Comparison of ENCODE assay signal across 1 cellular context in the genomic region with DNA sequence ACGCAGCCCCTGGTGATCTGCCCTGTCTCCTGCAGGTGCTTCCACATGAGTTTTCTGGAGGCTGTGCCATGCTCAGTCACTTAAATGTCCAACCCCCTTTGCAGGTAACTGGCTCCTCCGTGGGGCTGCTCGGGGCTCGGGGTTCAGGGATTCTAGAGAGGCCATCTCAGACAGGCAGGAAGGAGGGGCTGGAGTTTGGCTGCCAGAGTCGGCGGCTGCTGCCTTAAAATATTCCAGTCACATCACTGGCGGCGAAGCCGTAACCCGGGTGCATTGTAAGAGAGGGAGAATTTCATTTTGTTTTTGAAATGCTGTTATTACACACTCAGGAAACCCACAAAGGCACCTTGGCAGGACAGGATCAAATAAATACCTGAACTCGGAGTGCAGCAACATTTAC.
TF ChIP-seq lines count a peak whose summit lies in the region.

No MANE protein-coding gene starts in this region.

TF ChIP-seq in GM23338, 12 proteins besides CTCF, POLR2A, EP300 and RAD21 (continued from another document):
- TF ChIP-seq, protein P1, sequence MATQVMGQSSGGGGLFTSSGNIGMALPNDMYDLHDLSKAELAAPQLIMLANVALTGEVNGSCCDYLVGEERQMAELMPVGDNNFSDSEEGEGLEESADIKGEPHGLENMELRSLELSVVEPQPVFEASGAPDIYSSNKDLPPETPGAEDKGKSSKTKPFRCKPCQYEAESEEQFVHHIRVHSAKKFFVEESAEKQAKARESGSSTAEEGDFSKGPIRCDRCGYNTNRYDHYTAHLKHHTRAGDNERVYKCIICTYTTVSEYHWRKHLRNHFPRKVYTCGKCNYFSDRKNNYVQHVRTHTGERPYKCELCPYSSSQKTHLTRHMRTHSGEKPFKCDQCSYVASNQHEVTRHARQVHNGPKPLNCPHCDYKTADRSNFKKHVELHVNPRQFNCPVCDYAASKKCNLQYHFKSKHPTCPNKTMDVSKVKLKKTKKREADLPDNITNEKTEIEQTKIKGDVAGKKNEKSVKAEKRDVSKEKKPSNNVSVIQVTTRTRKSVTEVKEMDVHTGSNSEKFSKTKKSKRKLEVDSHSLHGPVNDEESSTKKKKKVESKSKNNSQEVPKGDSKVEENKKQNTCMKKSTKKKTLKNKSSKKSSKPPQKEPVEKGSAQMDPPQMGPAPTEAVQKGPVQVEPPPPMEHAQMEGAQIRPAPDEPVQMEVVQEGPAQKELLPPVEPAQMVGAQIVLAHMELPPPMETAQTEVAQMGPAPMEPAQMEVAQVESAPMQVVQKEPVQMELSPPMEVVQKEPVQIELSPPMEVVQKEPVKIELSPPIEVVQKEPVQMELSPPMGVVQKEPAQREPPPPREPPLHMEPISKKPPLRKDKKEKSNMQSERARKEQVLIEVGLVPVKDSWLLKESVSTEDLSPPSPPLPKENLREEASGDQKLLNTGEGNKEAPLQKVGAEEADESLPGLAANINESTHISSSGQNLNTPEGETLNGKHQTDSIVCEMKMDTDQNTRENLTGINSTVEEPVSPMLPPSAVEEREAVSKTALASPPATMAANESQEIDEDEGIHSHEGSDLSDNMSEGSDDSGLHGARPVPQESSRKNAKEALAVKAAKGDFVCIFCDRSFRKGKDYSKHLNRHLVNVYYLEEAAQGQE (IDR thresholded peaks at IDR 0.05; ENCODE audit: unreplicated experiment): no peak
- TF ChIP-seq EZH2phosphoT487 (IDR thresholded peaks at IDR 0.05; ENCODE audit: unreplicated experiment) (no peak), CREB1 (CRISPR knock-in tag; IDR thresholded peaks at IDR 0.05; ENCODE audit: low read depth) (no peak)
TF ChIP-seq in GM23338: peak in this region for 0.
